34 cellular contexts compared by ENCODE assay signal in the genomic region with DNA sequence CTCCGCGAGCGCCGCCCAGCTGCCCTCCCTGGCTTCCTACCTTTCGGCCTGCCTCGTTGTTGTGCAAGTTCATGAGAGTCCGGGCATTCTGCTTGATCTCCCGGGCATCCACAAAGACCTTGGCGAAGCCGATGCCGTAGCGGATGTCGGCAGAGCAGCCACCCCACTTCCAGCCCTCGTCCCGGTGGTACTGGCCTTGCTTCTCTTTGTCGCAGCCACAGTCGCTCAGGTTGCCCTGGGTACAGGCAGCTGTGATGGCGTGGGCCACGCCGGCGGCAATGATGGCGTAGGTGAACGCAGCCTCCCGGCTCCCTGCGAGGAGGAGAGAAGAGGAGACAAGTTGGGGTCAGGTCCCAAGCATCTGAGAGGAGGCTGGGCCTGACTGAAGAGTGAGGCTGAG. TPM values are rescaled to one million over a fixed set of nuclear protein-coding genes. Genes with fewer than 3 reads are reported as not detected.
"Had no signal": no experiment of that assay in that cellular context is flagged by ENCODE, and none has a peak within 500 bp of the region (broad histone marks: within the 10 kb centered on the region; RNA-seq: fewer than 3 reads in every experiment).

No MANE protein-coding gene starts in this region.

- H3K4me3 Mint-ChIP-seq: activated CD4-positive, alpha-beta memory T cell treated with anti-CD3 and anti-CD28 coated beads for 36 hours; activated CD4-positive, alpha-beta T cell treated with anti-CD3 and anti-CD28 coated beads, Interleukin-2, amount 10 ng/mL, durations not matched to agents 24 days and 14 days; activated naive CD4-positive, alpha-beta T cell treated with anti-CD3 and anti-CD28 coated beads for 36 hours; activated naive CD8-positive, alpha-beta T cell treated with anti-CD3 and anti-CD28 coated beads for 36 hours; activated T-helper 1 cell treated with anti-CD3 and anti-CD28 coated beads, Interleukin-12 subunit alpha, Interleukin-12 subunit beta, Interleukin-2, Interleukin-4 antibody, amounts not matched to agents 30 ng/mL and 10 ng/mL and 1 ng/mL, durations not matched to agents 14 hours and 24 hours and 36 hours; natural killer cell; neural progenitor cell; stimulated activated effector memory CD8-positive, alpha-beta T cell treated with anti-CD3 and anti-CD28 coated beads, Interleukin-12 subunit alpha, Interleukin-12 subunit beta, amount 100 ng/mL, for 72 hours; stimulated activated naive CD8-positive, alpha-beta T cell treated with anti-CD3 and anti-CD28 coated beads, Interleukin-15, Interleukin-2, amounts not matched to agents 100 ng/mL and 50 ng/mL, for 24 hours; T-helper 17 cell; type B pancreatic cell had no signal

- H3K4me2 ChIP-seq: neural progenitor cell had no signal

- H3K4me1 Mint-ChIP-seq: natural killer cell had no signal

- H3K4me1 ChIP-seq: adrenal gland, body of pancreas, neural progenitor cell, right lobe of liver had no signal

- H3K9me3 Mint-ChIP-seq: activated CD4-positive, alpha-beta memory T cell treated with anti-CD3 and anti-CD28 coated beads for 36 hours; activated CD4-positive, alpha-beta T cell treated with anti-CD3 and anti-CD28 coated beads, Interleukin-2, amount 10 ng/mL, durations not matched to agents 24 days and 14 days; activated naive CD4-positive, alpha-beta T cell treated with anti-CD3 and anti-CD28 coated beads for 36 hours; activated naive CD8-positive, alpha-beta T cell treated with anti-CD3 and anti-CD28 coated beads for 36 hours; activated T-helper 1 cell treated with anti-CD3 and anti-CD28 coated beads, Interleukin-12 subunit alpha, Interleukin-12 subunit beta, Interleukin-2, Interleukin-4 antibody, amounts not matched to agents 30 ng/mL and 10 ng/mL and 1 ng/mL, durations not matched to agents 14 hours and 24 hours and 36 hours; natural killer cell; neural progenitor cell; stimulated activated effector memory CD8-positive, alpha-beta T cell treated with anti-CD3 and anti-CD28 coated beads, Interleukin-12 subunit alpha, Interleukin-12 subunit beta, amount 100 ng/mL, for 72 hours; stimulated activated naive CD8-positive, alpha-beta T cell treated with anti-CD3 and anti-CD28 coated beads, Interleukin-15, Interleukin-2, amounts not matched to agents 100 ng/mL and 50 ng/mL, for 24 hours; type B pancreatic cell had no signal

- H3K27me3 ChIP-seq: body of pancreas, neural progenitor cell, right lobe of liver, vagina had no signal

- H3K9ac ChIP-seq: neural progenitor cell had no signal

- ATAC-seq: body of pancreas; natural killer cell; right lobe of liver; stimulated activated effector memory CD8-positive, alpha-beta T cell treated with anti-CD3 and anti-CD28 coated beads, Interleukin-12 subunit alpha, Interleukin-12 subunit beta, amount 100 ng/mL, for 72 hours; T-helper 17 cell had no signal

- H3K27ac ChIP-seq: adrenal gland, body of pancreas, cardiac muscle cell, coronary artery, dorsolateral prefrontal cortex, neural progenitor cell, right lobe of liver, thoracic aorta, vagina had no signal

- H3K27ac Mint-ChIP-seq: activated CD4-positive, alpha-beta memory T cell treated with anti-CD3 and anti-CD28 coated beads for 36 hours; activated CD4-positive, alpha-beta T cell treated with anti-CD3 and anti-CD28 coated beads, Interleukin-2, amount 10 ng/mL, durations not matched to agents 24 days and 14 days; activated naive CD4-positive, alpha-beta T cell treated with anti-CD3 and anti-CD28 coated beads for 36 hours; activated naive CD8-positive, alpha-beta T cell treated with anti-CD3 and anti-CD28 coated beads for 36 hours; activated T-helper 1 cell treated with anti-CD3 and anti-CD28 coated beads, Interleukin-12 subunit alpha, Interleukin-12 subunit beta, Interleukin-2, Interleukin-4 antibody, amounts not matched to agents 30 ng/mL and 10 ng/mL and 1 ng/mL, durations not matched to agents 14 hours and 24 hours and 36 hours; natural killer cell; neural progenitor cell; stimulated activated effector memory CD8-positive, alpha-beta T cell treated with anti-CD3 and anti-CD28 coated beads, Interleukin-12 subunit alpha, Interleukin-12 subunit beta, amount 100 ng/mL, for 72 hours; stimulated activated naive CD8-positive, alpha-beta T cell treated with anti-CD3 and anti-CD28 coated beads, Interleukin-15, Interleukin-2, amounts not matched to agents 100 ng/mL and 50 ng/mL, for 24 hours; T-helper 17 cell had no signal

- DNase-seq: activated CD4-positive, alpha-beta T cell treated with anti-CD3 and anti-CD28 coated beads, Interleukin-2, amount 10 ng/mL, durations not matched to agents 24 days and 14 days; activated CD4-positive, CD25-positive, alpha-beta regulatory T cell treated with anti-CD3 and anti-CD28 coated beads, Interleukin-2, amount 50 U/mL, for 72 hours; activated CD8-positive, alpha-beta memory T cell treated with anti-CD3 and anti-CD28 coated beads, Interleukin-2, amount 50 U/mL, for 4 hours; activated effector memory CD4-positive, alpha-beta T cell treated with anti-CD3 and anti-CD28 coated beads, Interleukin-2, amount 50 U/mL, for 16 hours; activated T-cell treated with anti-CD3 and anti-CD28 coated beads, Interleukin-2, amount 50 U/mL, for 1 hour; adrenal gland; body of pancreas; cerebellar nuclear complex; dorsolateral prefrontal cortex; effector memory CD4-positive, alpha-beta T cell; erythroblast; head of caudate nucleus; hippocampal formation; mesenchymal stem cell; natural killer cell; T-helper 17 cell; T1000 had no signal

- H3K36me3 Mint-ChIP-seq: activated CD4-positive, alpha-beta memory T cell treated with anti-CD3 and anti-CD28 coated beads for 36 hours; activated naive CD8-positive, alpha-beta T cell treated with anti-CD3 and anti-CD28 coated beads for 36 hours; natural killer cell; neural progenitor cell; stimulated activated effector memory CD8-positive, alpha-beta T cell treated with anti-CD3 and anti-CD28 coated beads, Interleukin-12 subunit alpha, Interleukin-12 subunit beta, amount 100 ng/mL, for 72 hours; type B pancreatic cell had no signal

- H3K27me3 Mint-ChIP-seq: activated CD4-positive, alpha-beta memory T cell treated with anti-CD3 and anti-CD28 coated beads for 36 hours; activated naive CD8-positive, alpha-beta T cell treated with anti-CD3 and anti-CD28 coated beads for 36 hours; T-helper 17 cell had no signal

- H3K36me3 ChIP-seq: adrenal gland, cardiac muscle cell, neural progenitor cell, right lobe of liver, thoracic aorta, vagina had no signal

- H3K9me3 ChIP-seq: adrenal gland, body of pancreas, right lobe of liver, thoracic aorta, vagina had no signal

- H2AFZ ChIP-seq: neural progenitor cell had no signal

- H3K4me3 ChIP-seq: adrenal gland, body of pancreas, cardiac muscle cell, coronary artery, dorsolateral prefrontal cortex, neural progenitor cell, right lobe of liver, thoracic aorta, vagina had no signal

RNA-seq across cellular contexts. Expression of a gene that starts 25.4 kb away (rescaled TPM):
- total RNA-seq: activated CD4-positive, alpha-beta T cell treated with anti-CD3 and anti-CD28 coated beads, Interleukin-2, amount 10 ng/mL, durations not matched to agents 24 days and 14 days; activated T-helper 1 cell treated with anti-CD3 and anti-CD28 coated beads, Interleukin-12 subunit alpha, Interleukin-12 subunit beta, Interleukin-2, Interleukin-4 antibody, amounts not matched to agents 30 ng/mL and 10 ng/mL and 1 ng/mL, durations not matched to agents 14 hours and 24 hours and 36 hours; aorta; cardiac muscle cell; omental fat pad; posterior vena cava; right lobe of liver; skeletal muscle tissue; thoracic aorta; vagina had no signal
- polyA plus RNA-seq: adrenal gland, aorta, cardiac muscle cell had no signal
